ENCODE assay signal across 34 cellular contexts in the genomic region with DNA sequence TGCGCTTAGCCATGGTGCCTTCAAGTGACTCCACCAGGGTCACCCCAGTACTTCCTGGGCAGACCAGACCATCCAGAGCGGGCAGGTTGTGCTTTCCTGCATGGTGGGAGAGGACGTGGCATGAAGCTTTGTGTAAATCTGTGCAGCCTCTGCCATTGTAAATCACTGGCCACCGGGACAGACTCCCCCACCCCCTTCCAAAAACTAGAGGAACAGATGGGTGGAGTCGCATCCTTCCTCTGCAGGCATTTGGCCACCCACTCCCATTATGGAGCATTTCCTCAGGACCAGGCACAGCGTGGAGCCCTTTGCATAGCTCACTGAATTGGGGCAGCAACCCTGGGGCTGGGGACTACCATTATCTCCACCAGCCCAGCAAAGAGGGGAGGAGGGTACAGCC. TPM values are rescaled to one million over a fixed set of nuclear protein-coding genes. Genes with fewer than 3 reads are reported as not detected.
"Had no signal": no experiment of that assay in that cellular context is flagged by ENCODE, and none has a peak within 500 bp of the region (broad histone marks: within the 10 kb centered on the region; RNA-seq: fewer than 3 reads in every experiment).

No MANE protein-coding gene starts in this region.

- H3K36me3 Mint-ChIP-seq: activated CD4-positive, alpha-beta memory T cell treated with anti-CD3 and anti-CD28 coated beads for 36 hours had no signal

- H2AFZ ChIP-seq: hepatocyte, parathyroid adenoma had no signal

- H3K4me3 Mint-ChIP-seq: activated CD4-positive, alpha-beta memory T cell treated with anti-CD3 and anti-CD28 coated beads for 36 hours; activated CD4-positive, alpha-beta T cell treated with anti-CD3 and anti-CD28 coated beads, Interleukin-2, amount 10 ng/mL, durations not matched to agents 24 days and 14 days; activated naive CD4-positive, alpha-beta T cell treated with anti-CD3 and anti-CD28 coated beads for 36 hours; activated naive CD8-positive, alpha-beta T cell treated with anti-CD3 and anti-CD28 coated beads for 36 hours; activated T-helper 1 cell treated with anti-CD3 and anti-CD28 coated beads, Interleukin-12 subunit alpha, Interleukin-12 subunit beta, Interleukin-2, Interleukin-4 antibody, amounts not matched to agents 30 ng/mL and 10 ng/mL and 1 ng/mL, durations not matched to agents 14 hours and 24 hours and 36 hours; nephron progenitor cell; T-helper 1 cell treated with Interleukin-12 subunit alpha and Interleukin-12 subunit beta and Interleukin-4 antibody, amounts not matched to agents 30 μg/mL and 1 μg/mL, for 36 hours had no signal

- ATAC-seq: activated CD4-positive, CD25-positive, alpha-beta regulatory T cell treated with anti-CD3 and anti-CD28 coated beads, Interleukin-2, amount 50 U/mL, for 24 hours; body of pancreas; left colon; psoas muscle; stimulated activated naive CD8-positive, alpha-beta T cell treated with anti-CD3 and anti-CD28 coated beads, Interleukin-15, Interleukin-2, amounts not matched to agents 100 U/mL and 50 U/mL, for 24 hours had no signal

- DNase-seq: activated CD4-positive, alpha-beta memory T cell treated with anti-CD3 and anti-CD28 coated beads for 36 hours; activated CD4-positive, alpha-beta T cell treated with anti-CD3 and anti-CD28 coated beads, Interleukin-2, amount 10 ng/mL, durations not matched to agents 24 days and 14 days; activated CD8-positive, alpha-beta memory T cell treated with anti-CD3 and anti-CD28 coated beads, Interleukin-2, amount 50 U/mL, for 4 hours; activated effector memory CD4-positive, alpha-beta T cell treated with anti-CD3 and anti-CD28 coated beads, Interleukin-2, amount 50 U/mL, for 16 hours; activated naive CD4-positive, alpha-beta T cell treated with anti-CD3 and anti-CD28 coated beads for 36 hours; activated naive CD8-positive, alpha-beta T cell treated with anti-CD3 and anti-CD28 coated beads for 36 hours; activated T-cell treated with anti-CD3 and anti-CD28 coated beads, Interleukin-2, amount 50 U/mL, for 1 hour; adrenal gland; aorta; body of pancreas; cerebellar nuclear complex; colonic mucosa; dorsolateral prefrontal cortex; effector memory CD4-positive, alpha-beta T cell; foreskin melanocyte; islet precursor cell; left colon; nephron progenitor cell; occipital lobe; psoas muscle; SK-N-SH; stimulated activated CD4-positive, alpha-beta T cell treated with anti-CD3 and anti-CD28 coated beads, Interleukin-15, amount 100 ng/mL, for 24 hours; stimulated activated naive CD8-positive, alpha-beta T cell treated with anti-CD3 and anti-CD28 coated beads, Interleukin-15, Interleukin-2, amounts not matched to agents 100 U/mL and 50 U/mL, for 24 hours; SW 1271; T1000; testis; transverse colon; WERI-Rb-1 had no signal

- H3K9ac ChIP-seq: parathyroid adenoma, SK-N-SH had no signal

- H3K4me1 ChIP-seq: colonic mucosa had no signal

- H3K27ac ChIP-seq: adrenal gland, colonic mucosa, dorsolateral prefrontal cortex, hepatocyte, parathyroid adenoma, psoas muscle, transverse colon, WERI-Rb-1 had no signal

- H3K27me3 ChIP-seq: adrenal gland, body of pancreas, colonic mucosa, dorsolateral prefrontal cortex, esophagus muscularis mucosa, hepatocyte, testis, transverse colon had no signal

- H3K36me3 ChIP-seq: colonic mucosa, transverse colon had no signal

- H3K9me3 Mint-ChIP-seq: activated CD4-positive, alpha-beta memory T cell treated with anti-CD3 and anti-CD28 coated beads for 36 hours; activated CD4-positive, alpha-beta T cell treated with anti-CD3 and anti-CD28 coated beads, Interleukin-2, amount 10 ng/mL, durations not matched to agents 24 days and 14 days; activated naive CD4-positive, alpha-beta T cell treated with anti-CD3 and anti-CD28 coated beads for 36 hours; activated naive CD8-positive, alpha-beta T cell treated with anti-CD3 and anti-CD28 coated beads for 36 hours; activated T-helper 1 cell treated with anti-CD3 and anti-CD28 coated beads, Interleukin-12 subunit alpha, Interleukin-12 subunit beta, Interleukin-2, Interleukin-4 antibody, amounts not matched to agents 30 ng/mL and 10 ng/mL and 1 ng/mL, durations not matched to agents 14 hours and 24 hours and 36 hours; nephron progenitor cell; T-helper 1 cell treated with Interleukin-12 subunit alpha and Interleukin-12 subunit beta and Interleukin-4 antibody, amounts not matched to agents 30 μg/mL and 1 μg/mL, for 36 hours had no signal

- H3K9me3 ChIP-seq: adrenal gland, body of pancreas, colonic mucosa, esophagus muscularis mucosa, psoas muscle, SK-N-SH, testis, transverse colon had no signal

- H3K27ac Mint-ChIP-seq: activated CD4-positive, alpha-beta memory T cell treated with anti-CD3 and anti-CD28 coated beads for 36 hours; activated CD4-positive, alpha-beta T cell treated with anti-CD3 and anti-CD28 coated beads, Interleukin-2, amount 10 ng/mL, durations not matched to agents 24 days and 14 days; activated naive CD4-positive, alpha-beta T cell treated with anti-CD3 and anti-CD28 coated beads for 36 hours; activated naive CD8-positive, alpha-beta T cell treated with anti-CD3 and anti-CD28 coated beads for 36 hours; activated T-helper 1 cell treated with anti-CD3 and anti-CD28 coated beads, Interleukin-12 subunit alpha, Interleukin-12 subunit beta, Interleukin-2, Interleukin-4 antibody, amounts not matched to agents 30 ng/mL and 10 ng/mL and 1 ng/mL, durations not matched to agents 14 hours and 24 hours and 36 hours; nephron progenitor cell; T-helper 1 cell treated with Interleukin-12 subunit alpha and Interleukin-12 subunit beta and Interleukin-4 antibody, amounts not matched to agents 30 μg/mL and 1 μg/mL, for 36 hours had no signal

- H3K4me2 ChIP-seq: hepatocyte, SK-N-SH had no signal

- H3K4me3 ChIP-seq: adrenal gland, body of pancreas, colonic mucosa, dorsolateral prefrontal cortex, esophagus muscularis mucosa, hepatocyte, psoas muscle, testis, transverse colon had no signal

- H3K27me3 Mint-ChIP-seq: activated CD4-positive, alpha-beta memory T cell treated with anti-CD3 and anti-CD28 coated beads for 36 hours; activated CD4-positive, alpha-beta T cell treated with anti-CD3 and anti-CD28 coated beads, Interleukin-2, amount 10 ng/mL, durations not matched to agents 24 days and 14 days; activated naive CD8-positive, alpha-beta T cell treated with anti-CD3 and anti-CD28 coated beads for 36 hours had no signal

RNA-seq across cellular contexts. Expression of a gene that starts 21.4 kb away (rescaled TPM):
- polyA plus RNA-seq: SK-N-SH had no signal
